11 cellular contexts compared by ENCODE assay signal in the genomic region with DNA sequence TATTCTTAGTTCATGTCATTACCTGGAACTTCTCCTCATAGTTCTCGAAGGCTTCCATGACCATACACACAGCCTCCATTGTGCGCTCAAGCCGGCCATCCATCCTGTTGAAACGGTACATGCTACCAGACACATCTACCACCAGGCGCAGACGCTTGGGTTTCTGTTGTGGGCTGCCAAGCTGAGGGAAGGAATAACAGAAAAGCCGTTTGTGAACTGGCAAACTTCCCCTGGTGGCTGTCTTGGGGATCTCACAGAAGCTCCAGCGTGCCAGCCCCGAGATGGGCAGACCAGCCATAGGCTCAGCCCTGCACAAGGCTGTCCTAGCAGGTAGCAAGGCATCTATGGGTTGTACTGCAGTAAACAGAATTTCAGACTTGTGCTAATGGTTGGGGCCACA.
A peak's percentile ranks its signal among the peaks of the same experiment; 100 is the strongest.
DNase-seq lines count a peak whose midpoint lies in the region; FAIRE-seq and TF ChIP-seq lines count a peak whose summit lies in the region.
"Had no signal": no experiment of that assay in that cellular context is flagged by ENCODE, and none has a peak within 500 bp of the region (broad histone marks: within the 10 kb centered on the region; RNA-seq: fewer than 3 reads in every experiment).

No MANE protein-coding gene starts in this region.

- TF ChIP-seq CTCF in MCF 10A (IDR thresholded peaks at IDR 0.05; ENCODE audit: unreplicated experiment), result no peak
- TF ChIP-seq CTCF in mammary epithelial cell (conservative IDR thresholded peaks at IDR 0.05 in 1 of 2, IDR thresholded peaks at IDR 0.05 in 1 of 2; ENCODE audit: extremely low read depth in 1 of 2, insufficient read depth in 1 of 2, low read depth in 1 of 2, low read length in 2 of 2), result peak in 1 of 2 donors; percentile 10

- CTCF ChIA-PET in MCF 10A (lab: Yijun Ruan, JAX) (interaction anchor here (0.6 kb wide), 1 partner anchor 86 kb away, joined by 4 read pairs; no protein-coding TSS in a partner anchor), mammary epithelial cell (lab: Charles Lee; ENCODE audit: low non-redundant PET) (interaction anchor here (0.7 kb wide), 1 partner anchor 356 kb away, joined by 4 read pairs; no protein-coding TSS in a partner anchor)

- 99% methylated on average over 9 of the region's 9 CpGs for WGBS in mammary epithelial cell (ENCODE audit: low coverage, missing lambda C conversion rate)

- H3K27ac ChIP-seq in mammary epithelial cell (ENCODE audit: insufficient read depth, low read depth, low read length), result no peak overlapping the region

- H3K79me2 ChIP-seq in mammary epithelial cell (ENCODE audit: insufficient read depth, low read length), result no peaks in the 10 kb centered on the region

- H3K9me3 ChIP-seq in mammary epithelial cell (replicated peaks; ENCODE audit: insufficient read depth, low read length), result no peaks in the 10 kb centered on the region

- no TSS peak for BruUV-seq in MCF 10A (replicated peaks; lab: Mats Ljungman, UMichigan)
- no TSS peak for BruUV-seq in mammary epithelial cell (replicated peaks; lab: Mats Ljungman, UMichigan)

- H2AFZ ChIP-seq in mammary epithelial cell (ENCODE audit: low read depth, low read length), result no peak overlapping the region

- dilution Hi-C loops in mammary epithelial cell (cut with HindIII; ENCODE audit: low sequenced_read_pairs), result no loop called here

- H3K36me3 Mint-ChIP-seq in MCF 10A (ENCODE audit: insufficient read depth, unreplicated experiment), result peaks cover 26% of the 10 kb centered on the region

- POLR2A ChIA-PET in MCF 10A (lab: Yijun Ruan, JAX), result interaction anchor here (1.2 to 1.7 kb wide), 2 partner anchors 21 to 23 kb away, joined by 4 to 5 read pairs; no protein-coding TSS in a partner anchor

- in situ Hi-C loops in mammary epithelial cell (cut with MboI; ENCODE audit: low sequenced_read_pairs in 2 of 2), result no loop called here
- in situ Hi-C loops in SK-MEL-5 (cut with HindIII; ENCODE audit: low pct_unique_long_range_greater_than_20kb, low sequenced_read_pairs), result no loop called here

- H3K27me3 ChIP-seq in mammary epithelial cell (ENCODE audit: insufficient read depth, low read length), result no peaks in the 10 kb centered on the region
- no peaks in the 10 kb centered on the region for H3K27me3 ChIP-seq in H7 (ENCODE audit: control insufficient read depth, insufficient read depth, low read length)

- H4K20me1 ChIP-seq in mammary epithelial cell (ENCODE audit: insufficient read depth, low read length), result no peaks in the 10 kb centered on the region

- intact Hi-C loops in MCF 10A (cut with micrococcal nuclease) (loop anchor here (10.0 kb wide), 1 partner anchor 57 kb away; no protein-coding TSS in a partner anchor), mammary epithelial cell (cut with micrococcal nuclease) (no loop called here)

- H3K4me3 Mint-ChIP-seq in MCF 10A (ENCODE audit: unreplicated experiment), result no peak overlapping the region
- H3K4me3 Mint-ChIP-seq: B cell had no signal

- no peak overlapping the region for H3K4me2 ChIP-seq in mammary epithelial cell (ENCODE audit: insufficient read depth, low read depth, low read length)

- H3K9me3 Mint-ChIP-seq in MCF 10A (ENCODE audit: unreplicated experiment), result no peaks in the 10 kb centered on the region

- DNase-seq in MCF 10A (ENCODE audit: unreplicated experiment) (no peak), mammary epithelial cell (no peak), SK-MEL-5 (ENCODE audit: low read depth, low spot score) (peak; percentile 73), H7 (no peak), NCI-H524 treated with DMSO at 0.1 percent for 48 hours (lab: John Stamatoyannopoulos, UW) (no peak), frontal cortex (ENCODE audit: low spot score in 2 of 2) (no peak)
- DNase-seq in effector CD4-positive, alpha-beta T cell, result peak; percentile 5
- DNase-seq in stimulated activated CD4-positive, alpha-beta T cell treated with anti-CD3 and anti-CD28 coated beads, TNF-alpha, amount 100 ng/mL, for 4 hours (ENCODE audit: low read depth in 3 of 3), result peak in 2 of 3 experiments; percentile 10 to 16
- DNase-seq: amygdala, NCI-H1436 had no signal

- H3K27ac Mint-ChIP-seq in MCF 10A (ENCODE audit: low read depth, unreplicated experiment), result peak overlapping the region; percentile 96
- H3K27ac Mint-ChIP-seq: B cell had no signal

- H3K4me3 ChIP-seq in mammary epithelial cell (replicated peaks in 1 of 3; ENCODE audit: insufficient read depth in 1 of 3, low read depth in 2 of 3, low read length in 3 of 3), result no peak overlapping the region
- no peak overlapping the region for H3K4me3 ChIP-seq in H7 (ENCODE audit: insufficient read depth, low read depth, low read length)

- H3K4me1 Mint-ChIP-seq in MCF 10A (ENCODE audit: insufficient read depth, unreplicated experiment), result peaks cover 20% of the 10 kb centered on the region

- H3K4me1 ChIP-seq in mammary epithelial cell (ENCODE audit: insufficient read depth, low read length), result peaks cover 24% of the 10 kb centered on the region

- H3K27me3 Mint-ChIP-seq in MCF 10A (ENCODE audit: insufficient read depth, unreplicated experiment), result no peaks in the 10 kb centered on the region
- H3K27me3 Mint-ChIP-seq: B cell had no signal

- no peak for FAIRE-seq in frontal cortex (lab: Jason Lieb, UNC)

- no peak overlapping the region for H3K9ac ChIP-seq in mammary epithelial cell (ENCODE audit: insufficient read depth, low read length)

- H3K36me3 ChIP-seq in mammary epithelial cell (ENCODE audit: insufficient read depth, low read length), result no peaks in the 10 kb centered on the region
- H3K36me3 ChIP-seq in H7 (replicated peaks; ENCODE audit: control insufficient read depth, insufficient read depth, low read length), result no peaks in the 10 kb centered on the region; the same call in 1 of the 2 replicates

Comparison
In these comparisons a context has a peak if more than half of its experiments do, and no peak if none do; other contexts are left out.
1. DNase-seq: peak in SK-MEL-5 (single experiment), effector CD4-positive, alpha-beta T cell (single experiment) and stimulated activated CD4-positive, alpha-beta T cell treated with anti-CD3 and anti-CD28 coated beads, TNF-alpha, amount 100 ng/mL, for 4 hours (2 of 3); none in MCF 10A (single experiment), mammary epithelial cell (single experiment), H7 (single experiment), NCI-H524 treated with DMSO at 0.1 percent for 48 hours (single experiment) and frontal cortex (0 of 2).